Comparison of ENCODE assay signal across 8 cellular contexts in the genomic region with DNA sequence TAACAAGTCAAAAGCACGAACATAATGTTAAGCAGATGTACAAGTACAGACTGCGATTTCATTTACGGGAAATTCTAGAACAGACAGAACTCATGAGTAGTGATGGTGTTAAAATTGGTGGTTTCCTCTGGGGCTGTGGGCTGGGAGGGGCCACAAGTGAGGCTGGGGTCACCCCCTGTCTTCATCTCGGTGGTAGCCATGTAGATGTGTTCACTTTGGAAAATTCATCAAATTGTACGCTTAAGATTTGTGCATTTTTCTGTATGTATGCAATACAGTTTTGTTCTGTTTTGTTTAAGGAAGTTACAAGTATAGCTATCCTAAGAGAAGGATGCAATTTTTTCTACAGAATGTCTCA. TPM values are rescaled to one million over a fixed set of nuclear protein-coding genes. Genes with fewer than 3 reads are reported as not detected.
DNase-seq lines count a peak whose midpoint lies in the region; ATAC-seq, FAIRE-seq and TF ChIP-seq lines count a peak whose summit lies in the region.

No MANE protein-coding gene starts in this region.

- no peak for ATAC-seq in CD4-positive, alpha-beta T cell (ENCODE audit: poor library complexity)
- ATAC-seq in HG03354 (IDR thresholded peaks at IDR 0.05; ENCODE audit: poor library complexity, severe bottlenecking, unreplicated experiment) (peak; percentile 8), GM21528 (IDR thresholded peaks at IDR 0.05; ENCODE audit: low FRiP score, unreplicated experiment) (no peak)
- ATAC-seq in naive thymus-derived CD4-positive, alpha-beta T cell, result peak; percentile 29

- peak in 1 of 10 experiments; percentile 1 for DNase-seq in CD4-positive, alpha-beta T cell
- DNase-seq in chondrocyte (ENCODE audit: low spot score), result no peak
- DNase-seq in naive thymus-derived CD4-positive, alpha-beta T cell, result no peak
- DNase-seq in GM19239 (ENCODE audit: insufficient read length, low spot score), result no peak
- no peak for DNase-seq in OCI-M2 (lab: John Stamatoyannopoulos, UW; ENCODE audit: unreplicated experiment)
- DNase-seq in dermis blood vessel endothelial cell, result no peak

- no peaks in the 10 kb centered on the region for H3K9me3 ChIP-seq in CD4-positive, alpha-beta T cell (ENCODE audit: control insufficient read depth, low read length)
- no peaks in the 10 kb centered on the region for H3K9me3 ChIP-seq in naive thymus-derived CD4-positive, alpha-beta T cell (ENCODE audit: control insufficient read depth in 2 of 3, low read length in 3 of 3)

- peaks cover 0 to 13% (median under 1%) of the 10 kb centered on the region in 3 experiments for H3K36me3 ChIP-seq in naive thymus-derived CD4-positive, alpha-beta T cell (ENCODE audit: control insufficient read depth in 2 of 3, insufficient read depth in 3 of 3, low read length in 3 of 3)

- FAIRE-seq in GM19239 (lab: Jason Lieb, UNC), result no peak

- peak overlapping the region; percentile 98 for H3K4me3 ChIP-seq in naive thymus-derived CD4-positive, alpha-beta T cell (ENCODE audit: low read length)

- H3K27ac ChIP-seq in CD4-positive, alpha-beta T cell (ENCODE audit: low read depth, low read length), result peak overlapping the region; percentile 75
- H3K27ac ChIP-seq in naive thymus-derived CD4-positive, alpha-beta T cell (ENCODE audit: low read depth, low read length), result peak overlapping the region; percentile 79

- peak overlapping the region; percentile 94 for H3K27ac Mint-ChIP-seq in CD4-positive, alpha-beta T cell
- H3K27ac Mint-ChIP-seq in chondrocyte (ENCODE audit: unreplicated experiment), result peak overlapping the region; percentile 84
- H3K27ac Mint-ChIP-seq in naive thymus-derived CD4-positive, alpha-beta T cell, result peak overlapping the region; percentile 94 to 99 (median 95)

- no peaks in the 10 kb centered on the region for H3K27me3 Mint-ChIP-seq in CD4-positive, alpha-beta T cell
- H3K27me3 Mint-ChIP-seq in chondrocyte (ENCODE audit: low read depth), result no peaks in the 10 kb centered on the region
- no peaks in the 10 kb centered on the region for H3K27me3 Mint-ChIP-seq in naive thymus-derived CD4-positive, alpha-beta T cell

- peak overlapping the region; percentile 94 for H3K4me3 Mint-ChIP-seq in CD4-positive, alpha-beta T cell
- peak overlapping the region; percentile 80 for H3K4me3 Mint-ChIP-seq in chondrocyte (ENCODE audit: unreplicated experiment)
- H3K4me3 Mint-ChIP-seq in naive thymus-derived CD4-positive, alpha-beta T cell, result peak overlapping the region; percentile 89 to 99 (median 95)

- CTCF ChIA-PET in CD4-positive, alpha-beta T cell (lab: Charles Lee), result interaction anchor here (1.2 kb wide), 1 partner anchor 285 kb away, joined by 3 read pairs; a partner anchor contains a TSS
- CTCF ChIA-PET in naive thymus-derived CD4-positive, alpha-beta T cell (lab: Charles Lee), result interaction anchor here (0.6 kb wide), 1 partner anchor 32 kb away, joined by 3 read pairs; no protein-coding TSS in a partner anchor

- peaks cover 28% of the 10 kb centered on the region for H3K36me3 Mint-ChIP-seq in CD4-positive, alpha-beta T cell (ENCODE audit: low read depth)
- H3K36me3 Mint-ChIP-seq in chondrocyte (ENCODE audit: low read depth), result peaks cover 4% of the 10 kb centered on the region
- H3K36me3 Mint-ChIP-seq in naive thymus-derived CD4-positive, alpha-beta T cell, result peaks cover 3 to 14% (median 6%) of the 10 kb centered on the region in 5 donors

- H3K4me1 ChIP-seq in naive thymus-derived CD4-positive, alpha-beta T cell (ENCODE audit: control insufficient read depth in 2 of 2, insufficient read depth in 2 of 2, low read length in 2 of 2), result peaks cover 12 to 22% of the 10 kb centered on the region in 2 donors

- intact Hi-C loops in CD4-positive, alpha-beta T cell (cut with DNase I, micrococcal nuclease), result loop anchor here (1.0 to 10.0 kb wide), 9 partner anchors 45 to 586 kb away; a partner anchor contains a TSS
- intact Hi-C loops in naive thymus-derived CD4-positive, alpha-beta T cell (cut with micrococcal nuclease), result loop anchor here (1.0 to 5.0 kb wide), 8 partner anchors 45 to 829 kb away; a partner anchor contains a TSS

- H3K27me3 ChIP-seq in CD4-positive, alpha-beta T cell (ENCODE audit: control insufficient read depth, insufficient read depth, low read length), result no peaks in the 10 kb centered on the region
- no peaks in the 10 kb centered on the region for H3K27me3 ChIP-seq in naive thymus-derived CD4-positive, alpha-beta T cell (ENCODE audit: control insufficient read depth in 2 of 2, insufficient read depth in 2 of 2, low read length in 2 of 2)

- no peak for TF ChIP-seq CTCF in CD4-positive, alpha-beta T cell (IDR thresholded peaks at IDR 0.05)
- TF ChIP-seq CTCF in chondrocyte (IDR thresholded peaks at IDR 0.05), result no peak

- no peaks in the 10 kb centered on the region for H3K9me3 Mint-ChIP-seq in CD4-positive, alpha-beta T cell
- no peaks in the 10 kb centered on the region for H3K9me3 Mint-ChIP-seq in chondrocyte (ENCODE audit: low read depth)
- H3K9me3 Mint-ChIP-seq in naive thymus-derived CD4-positive, alpha-beta T cell, result peaks cover 0 to 1% (median 0%) of the 10 kb centered on the region in 11 donors

- H3K4me1 Mint-ChIP-seq in CD4-positive, alpha-beta T cell (ENCODE audit: low read depth), result peaks cover 46% of the 10 kb centered on the region
- peaks cover 45% of the 10 kb centered on the region for H3K4me1 Mint-ChIP-seq in chondrocyte (ENCODE audit: low read depth)
- H3K4me1 Mint-ChIP-seq in naive thymus-derived CD4-positive, alpha-beta T cell, result peaks cover 31 to 49% (median 40%) of the 10 kb centered on the region in 7 donors

- POLR2A ChIA-PET in CD4-positive, alpha-beta T cell (lab: Charles Lee), result interaction anchor here (0.6 to 2.4 kb wide), 7 partner anchors 8 to 549 kb away, joined by 3 to 14 read pairs (median 6); a partner anchor contains a TSS
- POLR2A ChIA-PET in naive thymus-derived CD4-positive, alpha-beta T cell (lab: Charles Lee), result interaction anchor here (1.2 to 1.6 kb wide), 3 partner anchors 72 to 518 kb away, joined by 4 read pairs; a partner anchor contains a TSS

RNA-seq across cellular contexts. Expression of a gene that starts 0.5 kb away (rescaled TPM):
- total RNA-seq in CD4-positive, alpha-beta T cell, result 10 to 100 TPM; 67.1 to 68.3 TPM
- total RNA-seq in chondrocyte, result 43.2 to 65.8 TPM (median 44.2 TPM) in 3 replicates
- total RNA-seq in naive thymus-derived CD4-positive, alpha-beta T cell, result 100 to 1,000 TPM in 1 of 5 experiments, 10 to 100 TPM in 4; 90.2 to 101 (median 93.8) TPM
- polyA plus RNA-seq in naive thymus-derived CD4-positive, alpha-beta T cell, result 10 to 100 TPM; 48.7 to 79.3 TPM
- total RNA-seq in dermis blood vessel endothelial cell, result 24.2 and 33.5 TPM in 2 replicates

RNA-seq across cellular contexts. Expression of a gene that starts 44.4 kb away (rescaled TPM):
- 10 to 100 TPM; 57.8 to 60.6 TPM for total RNA-seq in CD4-positive, alpha-beta T cell
- total RNA-seq in chondrocyte (30.5 to 37.1 TPM (median 36.9 TPM) in 3 replicates), dermis blood vessel endothelial cell (41.4 and 42.7 TPM in 2 replicates)
- 10 to 100 TPM; 33.2 to 88.7 (median 64.6) TPM for total RNA-seq in naive thymus-derived CD4-positive, alpha-beta T cell
- polyA plus RNA-seq in naive thymus-derived CD4-positive, alpha-beta T cell, result 10 to 100 TPM; 14.2 to 24.5 TPM

Comparison
In these comparisons a context has a peak if more than half of its experiments do, and no peak if none do; other contexts are left out.
1. ATAC-seq: peak in HG03354 (single experiment) and naive thymus-derived CD4-positive, alpha-beta T cell (single experiment); none in CD4-positive, alpha-beta T cell (single experiment) and GM21528 (single experiment).
2. Peak in every context shown above with its lines, with median percentiles within 50 percentile points of each other: H3K27ac Mint-ChIP-seq and H3K4me3 Mint-ChIP-seq.